In the genomic region with DNA sequence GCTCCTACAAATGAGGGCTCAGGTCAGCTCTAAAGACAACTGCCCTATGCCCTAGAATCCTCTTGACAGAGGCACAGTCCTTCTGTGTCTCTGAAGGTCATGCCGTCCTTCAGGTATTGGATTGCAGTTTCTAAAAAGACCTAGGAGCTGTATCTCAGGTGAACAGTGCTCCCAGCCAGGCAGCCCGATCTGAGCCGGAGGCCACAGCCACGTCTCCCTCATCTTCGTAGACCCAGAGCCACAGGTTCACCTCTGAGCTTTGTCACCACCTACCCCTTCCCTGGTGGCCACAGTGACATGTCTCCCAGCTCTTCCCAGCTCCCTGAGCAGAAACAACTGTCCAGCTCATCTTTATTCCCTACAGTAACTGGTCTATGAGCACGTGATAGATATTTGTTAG, we compare ENCODE assay signal across 26 cellular contexts.
"Had no signal": no experiment of that assay in that cellular context is flagged by ENCODE, and none has a peak within 500 bp of the region (broad histone marks: within the 10 kb centered on the region; RNA-seq: fewer than 3 reads in every experiment).

No MANE protein-coding gene starts in this region.

- H3K9me3 ChIP-seq: pancreas, psoas muscle, right lobe of liver, sigmoid colon, stomach, thoracic aorta, thyroid gland, tibial nerve, upper lobe of left lung, vagina had no signal

- H2AFZ ChIP-seq: neural progenitor cell had no signal

- H3K9ac ChIP-seq: neural progenitor cell had no signal

- H3K4me1 ChIP-seq: pancreas, psoas muscle, right lobe of liver, vagina had no signal

- DNase-seq: naive thymus-derived CD8-positive, alpha-beta T cell; occipital lobe; pancreas; psoas muscle; right cardiac atrium; right lobe of liver; sigmoid colon; small intestine; stimulated activated CD4-positive, alpha-beta T cell treated with anti-CD3 and anti-CD28 coated beads, Interleukin-15, amount 100 ng/mL, for 24 hours; stimulated activated CD4-positive, alpha-beta T cell treated with anti-CD3 and anti-CD28 coated beads, Interleukin-2, amount 100 ng/mL, for 24 hours; stimulated activated CD4-positive, alpha-beta T cell treated with anti-CD3 and anti-CD28 coated beads, Interleukin-2, amount 100 ng/mL, for 48 hours; stimulated activated CD4-positive, alpha-beta T cell treated with anti-CD3 and anti-CD28 coated beads, Interleukin-4, amount 100 ng/mL, for 24 hours; stimulated activated naive B cell treated with anti-CD40 and anti-IgM and Interleukin-4, amounts not matched to agents 10 μg/mL and 1 μg/mL and 100 μg/mL, for 72 hours; stimulated activated naive CD4-positive, alpha-beta T cell treated with Interleukin-2 at 50 U/mL for 16 hours; stomach; thyroid gland; trophoblast cell had no signal

- H3K27ac ChIP-seq: neural progenitor cell, pancreas, psoas muscle, right lobe of liver, sigmoid colon, stomach, thoracic aorta, thyroid gland, tibial nerve, upper lobe of left lung, vagina had no signal

- H3K36me3 ChIP-seq: neural progenitor cell, pancreas, right lobe of liver, sigmoid colon, stomach, thoracic aorta, thyroid gland, tibial nerve, upper lobe of left lung, vagina had no signal

- H3K4me3 Mint-ChIP-seq: naive thymus-derived CD8-positive, alpha-beta T cell; nephron; neural progenitor cell; stimulated activated effector memory CD8-positive, alpha-beta T cell treated with anti-CD3 and anti-CD28 coated beads, Interleukin-12 subunit alpha, Interleukin-12 subunit beta, amount 100 ng/mL, for 72 hours; stimulated activated naive B cell treated with anti-CD40 and anti-IgM and Interleukin-4, amounts not matched to agents 10 μg/mL and 1 μg/mL and 100 μg/mL, for 72 hours; stimulated activated naive CD8-positive, alpha-beta T cell treated with anti-CD3 and anti-CD28 coated beads, Interleukin-15, Interleukin-2, amounts not matched to agents 100 ng/mL and 50 ng/mL, for 24 hours had no signal

- H3K27me3 ChIP-seq: neural progenitor cell, pancreas, right lobe of liver, sigmoid colon, thyroid gland, tibial nerve, upper lobe of left lung, vagina had no signal

- H3K27ac Mint-ChIP-seq: naive thymus-derived CD8-positive, alpha-beta T cell; nephron; progenitor cell of endocrine pancreas; stimulated activated effector memory CD8-positive, alpha-beta T cell treated with anti-CD3 and anti-CD28 coated beads, Interleukin-12 subunit alpha, Interleukin-12 subunit beta, amount 100 ng/mL, for 72 hours; stimulated activated naive B cell treated with anti-CD40 and anti-IgM and Interleukin-4, amounts not matched to agents 10 μg/mL and 1 μg/mL and 100 μg/mL, for 72 hours; stimulated activated naive CD8-positive, alpha-beta T cell treated with anti-CD3 and anti-CD28 coated beads, Interleukin-15, Interleukin-2, amounts not matched to agents 100 ng/mL and 50 ng/mL, for 24 hours had no signal

- H3K36me3 Mint-ChIP-seq: naive thymus-derived CD8-positive, alpha-beta T cell; neural progenitor cell; stimulated activated effector memory CD8-positive, alpha-beta T cell treated with anti-CD3 and anti-CD28 coated beads, Interleukin-12 subunit alpha, Interleukin-12 subunit beta, amount 100 ng/mL, for 72 hours; stimulated activated naive B cell treated with anti-CD40 and anti-IgM and Interleukin-4, amounts not matched to agents 10 μg/mL and 1 μg/mL and 100 μg/mL, for 72 hours had no signal

- H3K9me3 Mint-ChIP-seq: naive thymus-derived CD8-positive, alpha-beta T cell; nephron; neural progenitor cell; stimulated activated effector memory CD8-positive, alpha-beta T cell treated with anti-CD3 and anti-CD28 coated beads, Interleukin-12 subunit alpha, Interleukin-12 subunit beta, amount 100 ng/mL, for 72 hours; stimulated activated naive B cell treated with anti-CD40 and anti-IgM and Interleukin-4, amounts not matched to agents 10 μg/mL and 1 μg/mL and 100 μg/mL, for 72 hours; stimulated activated naive CD8-positive, alpha-beta T cell treated with anti-CD3 and anti-CD28 coated beads, Interleukin-15, Interleukin-2, amounts not matched to agents 100 ng/mL and 50 ng/mL, for 24 hours had no signal

- H3K4me3 ChIP-seq: neural progenitor cell, pancreas, psoas muscle, right lobe of liver, sigmoid colon, stomach, thoracic aorta, thyroid gland, tibial nerve, upper lobe of left lung, vagina had no signal

- H3K4me1 Mint-ChIP-seq: nephron had no signal
